ENCODE assay signal across 35 cellular contexts in genomic region chr5:177466861-177467260, GRCh38.
"Had no signal": no experiment of that assay in that cellular context is flagged by ENCODE, and none has a peak within 500 bp of the region (broad histone marks: within the 10 kb centered on the region; RNA-seq: fewer than 3 reads in every experiment).

No MANE protein-coding gene starts in this region.

- H3K4me3 ChIP-seq: PC-9 had no signal

- H3K27ac Mint-ChIP-seq: activated CD4-positive, alpha-beta memory T cell treated with anti-CD3 and anti-CD28 coated beads, Interleukin-2, amount 10 ng/mL, durations not matched to agents 7 days and 5 days; activated naive CD4-positive, alpha-beta T cell treated with anti-CD3 and anti-CD28 coated beads, Interleukin-2, amount 10 ng/mL, durations not matched to agents 7 days and 5 days; activated naive CD8-positive, alpha-beta T cell; activated naive CD8-positive, alpha-beta T cell treated with anti-CD3 and anti-CD28 coated beads, Interleukin-2, amount 50 U/mL, for 24 hours had no signal

- H2AFZ ChIP-seq: PC-9 had no signal

- H3K27ac ChIP-seq: PC-9, WERI-Rb-1 had no signal

- H3K4me2 ChIP-seq: PC-9 had no signal

- H3K4me3 Mint-ChIP-seq: activated CD4-positive, alpha-beta memory T cell treated with anti-CD3 and anti-CD28 coated beads, Interleukin-2, amount 10 ng/mL, durations not matched to agents 7 days and 5 days; activated CD8-positive, alpha-beta memory T cell treated with anti-CD3 and anti-CD28 coated beads, Interleukin-2, amount 10 ng/mL, durations not matched to agents 7 days and 5 days; activated naive CD4-positive, alpha-beta T cell treated with anti-CD3 and anti-CD28 coated beads, Interleukin-2, amount 10 ng/mL, durations not matched to agents 7 days and 5 days; activated naive CD8-positive, alpha-beta T cell; activated naive CD8-positive, alpha-beta T cell treated with anti-CD3 and anti-CD28 coated beads, Interleukin-2, amount 50 U/mL, for 24 hours; brain had no signal

- ATAC-seq: activated CD8-positive, alpha-beta memory T cell treated with anti-CD3 and anti-CD28 coated beads, Interleukin-2, amount 10 ng/mL, durations not matched to agents 7 days and 5 days; activated naive CD8-positive, alpha-beta T cell treated with anti-CD3 and anti-CD28 coated beads, Interleukin-2, amount 50 U/mL, for 24 hours; Right ventricle myocardium inferior had no signal

- DNase-seq: activated CD4-positive, alpha-beta memory T cell treated with anti-CD3 and anti-CD28 coated beads, Interleukin-2, amount 10 ng/mL, durations not matched to agents 7 days and 5 days; activated CD4-positive, alpha-beta T cell treated with anti-CD3 and anti-CD28 coated beads for 1 hour; activated CD4-positive, alpha-beta T cell treated with anti-CD3 and anti-CD28 coated beads for 48 hours; activated CD4-positive, CD25-positive, alpha-beta regulatory T cell; activated CD8-positive, alpha-beta memory T cell treated with anti-CD3 and anti-CD28 coated beads for 24 hours; activated CD8-positive, alpha-beta memory T cell treated with anti-CD3 and anti-CD28 coated beads, Interleukin-2, amount 10 ng/mL, durations not matched to agents 7 days and 5 days; activated CD8-positive, alpha-beta memory T cell treated with anti-CD3 and anti-CD28 coated beads, Interleukin-2, amount 50 U/mL, for 48 hours; activated effector memory CD4-positive, alpha-beta T cell treated with Interleukin-2 at 50 U/mL for 16 hours; activated naive CD4-positive, alpha-beta T cell treated with anti-CD3 and anti-CD28 coated beads, Interleukin-2, amount 10 ng/mL, durations not matched to agents 7 days and 5 days; activated naive CD8-positive, alpha-beta T cell treated with anti-CD3 and anti-CD28 coated beads, Interleukin-2, amount 50 U/mL, for 24 hours; activated T-cell treated with anti-CD3 and anti-CD28 coated beads, Interleukin-2, amount 50 U/mL, for 48 hours; anterior cingulate cortex; central memory CD4-positive, alpha-beta T cell; MM.1S; MV-4-11; NCI-H1092 treated with DMSO at 0.1 percent for 48 hours; NCI-H1417; NCI-H146; NCI-H187; NCI-H2029 treated with DMSO at 0.1 percent for 48 hours; NCI-H2107; NCI-H2171; NCI-H510A; NCI-H526; NCI-H748 treated with DMSO at 0.1 percent for 48 hours; NK-92 treated with Interleukin-12 subunit alpha and Interleukin-12 subunit beta, amount 100 ng/mL, for 24 hours; PC-9; SIG-M5; T1000; WERI-Rb-1 had no signal

- H3K27me3 Mint-ChIP-seq: activated CD8-positive, alpha-beta memory T cell treated with anti-CD3 and anti-CD28 coated beads, Interleukin-2, amount 10 ng/mL, durations not matched to agents 7 days and 5 days; activated naive CD8-positive, alpha-beta T cell; activated naive CD8-positive, alpha-beta T cell treated with anti-CD3 and anti-CD28 coated beads, Interleukin-2, amount 50 U/mL, for 24 hours; brain had no signal

- FAIRE-seq: bronchial epithelial cell, RCC 7860 had no signal

- H3K36me3 Mint-ChIP-seq: activated naive CD4-positive, alpha-beta T cell treated with anti-CD3 and anti-CD28 coated beads, Interleukin-2, amount 10 ng/mL, durations not matched to agents 7 days and 5 days had no signal

- H3K9me3 Mint-ChIP-seq: activated CD4-positive, alpha-beta memory T cell treated with anti-CD3 and anti-CD28 coated beads, Interleukin-2, amount 10 ng/mL, durations not matched to agents 7 days and 5 days; activated naive CD4-positive, alpha-beta T cell treated with anti-CD3 and anti-CD28 coated beads, Interleukin-2, amount 10 ng/mL, durations not matched to agents 7 days and 5 days; activated naive CD8-positive, alpha-beta T cell treated with anti-CD3 and anti-CD28 coated beads, Interleukin-2, amount 50 U/mL, for 24 hours had no signal
